In the genomic region with DNA sequence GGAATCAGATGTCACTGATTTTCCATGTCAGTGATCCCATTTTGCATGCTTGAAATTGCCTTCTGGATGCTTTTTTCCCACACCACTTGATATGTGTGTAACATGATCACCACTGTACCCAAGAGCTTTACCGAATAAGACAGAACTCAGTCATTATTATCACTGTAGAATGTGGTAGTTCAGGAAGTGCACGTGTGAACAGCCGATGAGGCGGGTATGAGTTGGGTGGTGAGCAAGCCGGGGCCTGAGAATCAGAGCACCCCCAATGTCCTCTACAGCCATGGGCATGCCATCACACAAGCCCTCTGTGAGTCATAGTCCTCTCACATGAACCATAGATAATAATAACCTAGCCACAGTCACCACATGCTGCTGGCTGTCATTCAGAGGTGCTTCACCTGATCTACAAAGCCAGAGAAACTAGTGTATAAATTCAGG, we compare ENCODE assay signal across 11 cellular contexts.
A peak's percentile ranks its signal among the peaks of the same experiment; 100 is the strongest.
DNase-seq lines count a peak whose midpoint lies in the region; ATAC-seq lines count a peak whose summit lies in the region.
"Had no signal": no experiment of that assay in that cellular context is flagged by ENCODE, and none has a peak within 500 bp of the region (broad histone marks: within the 10 kb centered on the region; RNA-seq: fewer than 3 reads in every experiment).

No MANE protein-coding gene starts in this region.

- intact Hi-C loops in left ventricle myocardium superior (cut with micrococcal nuclease): no loop called here

- ATAC-seq in GM21529 (IDR thresholded peaks at IDR 0.05; ENCODE audit: unreplicated experiment) (peak; percentile 63), left ventricle myocardium superior (no peak)
- ATAC-seq: activated T-cell treated with anti-CD3 and anti-CD28 coated beads, Interleukin-2, amount 50 U/mL, for 72 hours had no signal

- DNase-seq in DMS53 (lab: John Stamatoyannopoulos, UW) (peak; percentile 59), NCI-H128 (lab: John Stamatoyannopoulos, UW; ENCODE audit: unreplicated experiment) (peak; percentile 44), astrocyte of the hippocampus (ENCODE audit: low read depth, low spot score) (peak; percentile 38), SIG-M5 treated with dmso at 0.1 percent for 504 hours (lab: John Stamatoyannopoulos, UW; ENCODE audit: unreplicated experiment) (no peak), T-helper 2 cell (no peak), left ventricle myocardium superior (no peak), T-helper 9 cell (no peak)
- DNase-seq: activated T-cell treated with anti-CD3 and anti-CD28 coated beads, Interleukin-2, amount 50 U/mL, for 72 hours; KBM-7; ovary had no signal

Comparison
In these comparisons a context has a peak if more than half of its experiments do, and no peak if none do; other contexts are left out.
1. DNase-seq: peak in DMS53 (single experiment), NCI-H128 (single experiment) and astrocyte of the hippocampus (single experiment); none in SIG-M5 treated with dmso at 0.1 percent for 504 hours (single experiment), T-helper 2 cell (0 of 5), left ventricle myocardium superior (single experiment) and T-helper 9 cell (single experiment).